1 cellular context compared by ENCODE assay signal in genomic region chr2:106278477-106278876, GRCh38.
TF ChIP-seq lines count a peak whose summit lies in the region.

No MANE protein-coding gene starts in this region.

TF ChIP-seq in SK-N-SH, 30 proteins besides CTCF, POLR2A, EP300 and RAD21 (continued from another document):
- TF ChIP-seq IRF3 (IDR thresholded peaks at IDR 0.05; ENCODE audit: low read depth, low read length), result no peak
